In genomic region chr10:78017856-78018255, GRCh38 we compare ENCODE assay signal across 9 cellular contexts.
"Had no signal": no experiment of that assay in that cellular context is flagged by ENCODE, and none has a peak within 500 bp of the region (broad histone marks: within the 10 kb centered on the region; RNA-seq: fewer than 3 reads in every experiment).

No MANE protein-coding gene starts in this region.

- H3K4me1 ChIP-seq: HAP-1 had no signal

- H3K4me3 ChIP-seq: GM23248, GM23338, HAP-1 had no signal

- H3K4me3 Mint-ChIP-seq: GM23338, H9, HFFc6 had no signal

- H3K9me3 Mint-ChIP-seq: GM23338, H9, HFFc6 had no signal

- H3K9me3 ChIP-seq: HAP-1 had no signal

- H3K27ac Mint-ChIP-seq: GM23338, H9, HFFc6 had no signal

- H3K4me1 Mint-ChIP-seq: GM23338, H9 had no signal

- DNase-seq: GM23248, GOT3, H7, H9, HCEC 1CT, HFFc6 had no signal

- H2AFZ ChIP-seq: GM23248, GM23338 had no signal

- H3K4me2 ChIP-seq: GM23338 had no signal

- H3K27ac ChIP-seq: GM23248 had no signal

- ATAC-seq: GM23338, HCT116 had no signal

- H3K9ac ChIP-seq: GM23248 had no signal
